22 cellular contexts compared by ENCODE assay signal in genomic region chr7:106433377-106433776, GRCh38.
A peak's percentile ranks its signal among the peaks of the same experiment; 100 is the strongest.
DNase-seq lines count a peak whose midpoint lies in the region; ATAC-seq, FAIRE-seq and TF ChIP-seq lines count a peak whose summit lies in the region.
"Had no signal": no experiment of that assay in that cellular context is flagged by ENCODE, and none has a peak within 500 bp of the region (broad histone marks: within the 10 kb centered on the region; RNA-seq: fewer than 3 reads in every experiment).

No MANE protein-coding gene starts in this region.

- peaks cover 47% of the 10 kb centered on the region for H3K4me1 Mint-ChIP-seq in activated T-cell treated with anti-CD3 and anti-CD28 coated beads, Interleukin-2, amount 50 U/mL, for 72 hours (ENCODE audit: low read depth)
- H3K4me1 Mint-ChIP-seq in MCF 10A (ENCODE audit: insufficient read depth, unreplicated experiment) = no peaks in the 10 kb centered on the region
- H3K4me1 Mint-ChIP-seq: CD14-positive monocyte; CD8-positive, alpha-beta memory T cell had no signal

- no peaks in the 10 kb centered on the region for H3K27me3 ChIP-seq in GM12878 (replicated peaks in 1 of 2; ENCODE audit: control insufficient read depth in 2 of 2, insufficient read depth in 2 of 2, low read length in 1 of 2)
- H3K27me3 ChIP-seq: BLaER1 treated with 17β-estradiol and CSF1 and Interleukin-3, amounts not matched to agents 10 nM and 100 nM had no signal

- intact Hi-C loops in GM12878 (cut with micrococcal nuclease; ENCODE audit: unreplicated experiment) (no loop called here), MCF 10A (cut with micrococcal nuclease) (no loop called here)

- CTCF ChIA-PET in GM12878 (lab: Yijun Ruan, JAX) = interaction anchor here (1.2 kb wide), 1 partner anchor 109 kb away, joined by 4 read pairs; no protein-coding TSS in a partner anchor
- CTCF ChIA-PET in MCF 10A (lab: Yijun Ruan, JAX) = interaction anchor here (1.0 to 1.1 kb wide), 2 partner anchors 257 to 280 kb away, joined by 3 read pairs; no protein-coding TSS in a partner anchor

- H3K79me2 ChIP-seq in GM12878 (ENCODE audit: control insufficient read depth, insufficient read depth, low read length) = no peaks in the 10 kb centered on the region

- POLR2A ChIA-PET in GM12878 (lab: Charles Lee) = no interaction called here
- POLR2A ChIA-PET in MCF 10A (lab: Yijun Ruan, JAX) = no interaction called here

- H4K20me1 ChIP-seq in GM12878 (ENCODE audit: control insufficient read depth, insufficient read depth) = no peaks in the 10 kb centered on the region
- H4K20me1 ChIP-seq: BLaER1 treated with 17β-estradiol and CSF1 and Interleukin-3, amounts not matched to agents 10 nM and 100 nM had no signal

- FAIRE-seq in G401.6 (lab: Jason Lieb, UNC) (peak; percentile 51), GM12878 (lab: Jason Lieb, UNC) (no peak)
- FAIRE-seq: GM19239, H1 had no signal

- no peak overlapping the region for H3K27ac Mint-ChIP-seq in activated T-cell treated with anti-CD3 and anti-CD28 coated beads, Interleukin-2, amount 50 U/mL, for 72 hours
- no peak overlapping the region for H3K27ac Mint-ChIP-seq in MCF 10A (ENCODE audit: low read depth, unreplicated experiment)
- H3K27ac Mint-ChIP-seq: CD14-positive monocyte; CD4-positive, alpha-beta T cell; CD8-positive, alpha-beta memory T cell had no signal

- no peak overlapping the region for H3K9ac ChIP-seq in GM12878 (ENCODE audit: control insufficient read depth, insufficient read depth, low read length)
- H3K9ac ChIP-seq: BLaER1 treated with 17β-estradiol and CSF1 and Interleukin-3, amounts not matched to agents 10 nM and 100 nM; GM23248 had no signal

- H3K27me3 Mint-ChIP-seq in activated T-cell treated with anti-CD3 and anti-CD28 coated beads, Interleukin-2, amount 50 U/mL, for 72 hours (ENCODE audit: low read depth) = peaks cover 41% of the 10 kb centered on the region
- no peaks in the 10 kb centered on the region for H3K27me3 Mint-ChIP-seq in MCF 10A (ENCODE audit: insufficient read depth, unreplicated experiment)

- ATAC-seq in activated T-cell treated with anti-CD3 and anti-CD28 coated beads, Interleukin-2, amount 50 U/mL, for 72 hours (replicated peaks in 1 of 2) = peak; percentile 57 to 72
- 0 out of 3 replicates have a peak, but pooled peaks have one; percentile 25 for ATAC-seq in GM12878
- ATAC-seq: A549 had no signal

- TF ChIP-seq EP300 in GM12878 (IDR thresholded peaks at IDR 0.05; ENCODE audit: borderline replicate concordance in 1 of 2, control insufficient read depth in 1 of 2, low read depth in 2 of 2, low read length in 2 of 2) = no peak

- RAD21 ChIA-PET in GM12878 (lab: Charles Lee; ENCODE audit: unreplicated experiment) = interaction anchor here (1.5 kb wide), 1 partner anchor 31 kb away, joined by 5 read pairs; no protein-coding TSS in a partner anchor

- H3K9me3 ChIP-seq in GM12878 (replicated peaks; ENCODE audit: control insufficient read depth, insufficient read depth, low read length) = no peaks in the 10 kb centered on the region
- H3K9me3 ChIP-seq: A549, BE2C had no signal

- H3K36me3 ChIP-seq in GM12878 (ENCODE audit: control insufficient read depth in 2 of 2, insufficient read depth in 2 of 2, low read length in 1 of 2) = no peaks in the 10 kb centered on the region
- H3K36me3 ChIP-seq: BE2C; BLaER1 treated with 17β-estradiol and CSF1 and Interleukin-3, amounts not matched to agents 10 nM and 100 nM had no signal

- TF ChIP-seq CTCF in GM12878 (IDR thresholded peaks at IDR 0.05 in 2 of 3, conservative IDR thresholded peaks at IDR 0.05 in 1 of 3; ENCODE audit: control insufficient read depth in 2 of 3, extremely low read depth in 1 of 3, insufficient read depth in 1 of 3, low read depth in 3 of 3, low read length in 3 of 3) (no peak), MCF 10A (IDR thresholded peaks at IDR 0.05; ENCODE audit: unreplicated experiment) (no peak)

- no peak overlapping the region for H3K4me2 ChIP-seq in GM12878 (ENCODE audit: control insufficient read depth, insufficient read depth)
- H3K4me2 ChIP-seq: A549; BLaER1 treated with 17β-estradiol and CSF1 and Interleukin-3, amounts not matched to agents 10 nM and 100 nM had no signal

- WGBS in GM12878 (ENCODE audit: insufficient coverage, insufficient replicate concordance, low lambda C conversion rate, missing lambda C conversion rate) = 5% methylated on average over 2 of the region's 2 CpGs

- peaks cover 3 to 12% of the 10 kb centered on the region in 2 donors for H3K36me3 Mint-ChIP-seq in activated T-cell treated with anti-CD3 and anti-CD28 coated beads, Interleukin-2, amount 50 U/mL, for 72 hours (ENCODE audit: insufficient read depth in 2 of 2)
- no peaks in the 10 kb centered on the region for H3K36me3 Mint-ChIP-seq in MCF 10A (ENCODE audit: insufficient read depth, unreplicated experiment)
- H3K36me3 Mint-ChIP-seq: CD14-positive monocyte; CD8-positive, alpha-beta memory T cell had no signal

- H2AFZ ChIP-seq in GM12878 (ENCODE audit: control insufficient read depth, low read depth, low read length) = no peak overlapping the region
- H2AFZ ChIP-seq: GM23248 had no signal

- in situ Hi-C loops in GM12878 (cut with MboI) = no loop called here

- peaks cover 3 to 9% of the 10 kb centered on the region in 2 donors for H3K9me3 Mint-ChIP-seq in activated T-cell treated with anti-CD3 and anti-CD28 coated beads, Interleukin-2, amount 50 U/mL, for 72 hours
- no peaks in the 10 kb centered on the region for H3K9me3 Mint-ChIP-seq in MCF 10A (ENCODE audit: unreplicated experiment)

- no TSS peak for BruUV-seq in GM12878 (replicated peaks; lab: Mats Ljungman, UMichigan)
- no TSS peak for BruUV-seq in MCF 10A (replicated peaks; lab: Mats Ljungman, UMichigan)

- SMC1A ChIA-PET in GM12878 (lab: Charles Lee; ENCODE audit: uncharacterized antibody, unreplicated experiment) = interaction anchor here (1.1 kb wide), 1 partner anchor 33 kb away, joined by 3 read pairs; no protein-coding TSS in a partner anchor

- no peak overlapping the region for H3K27ac ChIP-seq in GM12878 (ENCODE audit: control insufficient read depth, insufficient read depth)
- H3K27ac ChIP-seq: A549; BLaER1 treated with 17β-estradiol and CSF1 and Interleukin-3, amounts not matched to agents 10 nM and 100 nM; GM23248 had no signal

- H3K4me3 Mint-ChIP-seq in activated T-cell treated with anti-CD3 and anti-CD28 coated beads, Interleukin-2, amount 50 U/mL, for 72 hours = no peak overlapping the region
- no peak overlapping the region for H3K4me3 Mint-ChIP-seq in MCF 10A (ENCODE audit: unreplicated experiment)
- H3K4me3 Mint-ChIP-seq: CD14-positive monocyte; CD4-positive, alpha-beta T cell; CD8-positive, alpha-beta memory T cell had no signal

- H3K4me3 ChIP-seq in GM12878 = no peak overlapping the region
- H3K4me3 ChIP-seq: A549; BLaER1 treated with 17β-estradiol and CSF1 and Interleukin-3, amounts not matched to agents 10 nM and 100 nM; GM23248 had no signal

- H3K4me1 ChIP-seq in GM12878 (ENCODE audit: control insufficient read depth, insufficient read depth, low read length) = no peaks in the 10 kb centered on the region
- H3K4me1 ChIP-seq: BE2C had no signal

- DNase-seq in activated T-cell treated with anti-CD3 and anti-CD28 coated beads, Interleukin-2, amount 50 U/mL, for 72 hours = no peak
- DNase-seq in activated T-cell treated with anti-CD3 and anti-CD28 coated beads, Interleukin-2, amount 50 U/mL, for 1 hour = no peak
- DNase-seq in GM12878 (ENCODE audit: low read depth, low spot score) (no peak), MCF 10A (ENCODE audit: unreplicated experiment) (no peak), NCI-H446 treated with DMSO at 0.1 percent for 48 hours (lab: John Stamatoyannopoulos, UW) (no peak)
- DNase-seq: 8988T; ACHN; AML-193; BE2C; CD4-positive, alpha-beta T cell; CD8-positive, alpha-beta memory T cell; DMS53; DMS79 treated with DMSO at 0.1 percent for 48 hours; GM23248; H7; HCEC 1CT had no signal

- no peak for TF ChIP-seq RAD21 in GM12878 (IDR thresholded peaks at IDR 0.05; ENCODE audit: insufficient read depth, low read depth, low read length)

- no peak for TF ChIP-seq POLR2A in GM12878 (IDR thresholded peaks at IDR 0.05; ENCODE audit: low read depth, low read length)

TF ChIP-seq in GM12878, 131 proteins besides CTCF, POLR2A, EP300 and RAD21:
- no peak for TF ChIP-seq NFIC (IDR thresholded peaks at IDR 0.05; ENCODE audit: low read depth, low read length)
- TF ChIP-seq RFX5 (IDR thresholded peaks at IDR 0.05; ENCODE audit: low read depth, low read length) = no peak
- TF ChIP-seq BCL11A (IDR thresholded peaks at IDR 0.05; ENCODE audit: low read depth, low read length) = no peak
- no peak for TF ChIP-seq PML (IDR thresholded peaks at IDR 0.05; ENCODE audit: low read length)
- TF ChIP-seq BCL3 (IDR thresholded peaks at IDR 0.05; ENCODE audit: borderline replicate concordance, insufficient read depth, low read depth, low read length, poor library complexity, severe bottlenecking) = no peak
